Comparison of ENCODE assay signal across 9 cellular contexts in genomic region chr4:119113033-119113655, GRCh38. TPM values are rescaled to one million over a fixed set of nuclear protein-coding genes. Genes with fewer than 3 reads are reported as not detected.
DNase-seq lines count a peak whose midpoint lies in the region; ATAC-seq, FAIRE-seq and TF ChIP-seq lines count a peak whose summit lies in the region.
"Had no signal": no experiment of that assay in that cellular context is flagged by ENCODE, and none has a peak within 500 bp of the region (broad histone marks: within the 10 kb centered on the region; RNA-seq: fewer than 3 reads in every experiment).

No MANE protein-coding gene starts in this region.

- BruUV-seq in endothelial cell of umbilical vein (replicated peaks; lab: Mats Ljungman, UMichigan), result TSS peak; percentile 48

- no peaks in the 10 kb centered on the region for H3K9me3 ChIP-seq in endothelial cell of umbilical vein (replicated peaks; ENCODE audit: control insufficient read depth, insufficient read depth, low read length)
- no peaks in the 10 kb centered on the region for H3K9me3 ChIP-seq in osteoblast (ENCODE audit: low read depth, low read length)
- no peaks in the 10 kb centered on the region for H3K9me3 ChIP-seq in HAP-1

- FAIRE-seq in endothelial cell of umbilical vein (lab: Jason Lieb, UNC), result peak; percentile 82

- intact Hi-C loops in endothelial cell of umbilical vein (cut with micrococcal nuclease), result loop anchor here (1.0 kb wide), 2 partner anchors 10 to 99 kb away; partner anchors contain the start of gene USP53

- H3K4me1 Mint-ChIP-seq in stimulated activated naive B cell treated with anti-CD40 and anti-IgM and Interleukin-4, amounts not matched to agents 10 μg/mL and 1 μg/mL and 100 μg/mL, for 72 hours, result no peaks in the 10 kb centered on the region

- peaks cover 38% of the 10 kb centered on the region for H3K4me1 ChIP-seq in endothelial cell of umbilical vein (ENCODE audit: control insufficient read depth, extremely low read depth, insufficient read depth, low read length)
- H3K4me1 ChIP-seq in osteoblast (ENCODE audit: insufficient read depth, low read length), result peaks cover 30% of the 10 kb centered on the region
- H3K4me1 ChIP-seq in HAP-1, result no peaks in the 10 kb centered on the region; the same call in 1 of the 2 replicates

- H3K27me3 ChIP-seq in endothelial cell of umbilical vein (ENCODE audit: control insufficient read depth in 2 of 2, insufficient read depth in 2 of 2, low read length in 2 of 2) (no peaks in the 10 kb centered on the region), osteoblast (ENCODE audit: insufficient read depth, low read length) (no peaks in the 10 kb centered on the region), HAP-1 (ENCODE audit: low read depth) (no peaks in the 10 kb centered on the region)

- no peaks in the 10 kb centered on the region for H3K36me3 Mint-ChIP-seq in stimulated activated naive B cell treated with anti-CD40 and anti-IgM and Interleukin-4, amounts not matched to agents 10 μg/mL and 1 μg/mL and 100 μg/mL, for 72 hours

- no peaks in the 10 kb centered on the region for H3K79me2 ChIP-seq in endothelial cell of umbilical vein (ENCODE audit: control insufficient read depth, insufficient read depth, low read length)
- no peaks in the 10 kb centered on the region for H3K79me2 ChIP-seq in osteoblast (ENCODE audit: insufficient read depth, low read length)

- no peak for TF ChIP-seq CTCF in endothelial cell of umbilical vein (IDR thresholded peaks at IDR 0.05; ENCODE audit: extremely low read depth in 1 of 2, insufficient read depth in 1 of 2, low read depth in 1 of 2, low read length in 2 of 2)
- TF ChIP-seq CTCF in osteoblast (IDR thresholded peaks at IDR 0.05; ENCODE audit: extremely low read depth, low read depth, low read length), result no peak

- H3K4me3 Mint-ChIP-seq in stimulated activated naive B cell treated with anti-CD40 and anti-IgM and Interleukin-4, amounts not matched to agents 10 μg/mL and 1 μg/mL and 100 μg/mL, for 72 hours, result no peak overlapping the region
- H3K4me3 Mint-ChIP-seq: T-helper 1 cell treated with Interleukin-12 subunit alpha and Interleukin-12 subunit beta and Interleukin-4 antibody, amounts not matched to agents 30 μg/mL and 1 μg/mL, for 36 hours had no signal

- no peak for ATAC-seq in stimulated activated naive B cell treated with anti-CD40 and anti-IgM and Interleukin-4, amounts not matched to agents 10 μg/mL and 1 μg/mL and 100 μg/mL, for 72 hours (replicated peaks)

- H4K20me1 ChIP-seq in endothelial cell of umbilical vein (replicated peaks; ENCODE audit: control insufficient read depth, extremely low read depth, insufficient read depth, low read length) (no peaks in the 10 kb centered on the region), osteoblast (ENCODE audit: insufficient read depth, low read length) (no peaks in the 10 kb centered on the region)

- H3K27ac Mint-ChIP-seq in stimulated activated naive B cell treated with anti-CD40 and anti-IgM and Interleukin-4, amounts not matched to agents 10 μg/mL and 1 μg/mL and 100 μg/mL, for 72 hours, result no peak overlapping the region
- H3K27ac Mint-ChIP-seq: T-helper 1 cell treated with Interleukin-12 subunit alpha and Interleukin-12 subunit beta and Interleukin-4 antibody, amounts not matched to agents 30 μg/mL and 1 μg/mL, for 36 hours had no signal

- H3K36me3 ChIP-seq in endothelial cell of umbilical vein (ENCODE audit: control insufficient read depth in 2 of 2, extremely low read depth in 1 of 2, insufficient read depth in 2 of 2, low read length in 2 of 2) (no peaks in the 10 kb centered on the region), osteoblast (ENCODE audit: insufficient read depth, low read length) (no peaks in the 10 kb centered on the region), HAP-1 (replicated peaks) (no peaks in the 10 kb centered on the region)

- DNase-seq in Caki2 (ENCODE audit: low read depth) (peak; percentile 63), NOMO-1 treated with DMSO at 0.1 percent for 48 hours (lab: John Stamatoyannopoulos, UW; ENCODE audit: unreplicated experiment) (peak; percentile 92), endothelial cell of umbilical vein (ENCODE audit: low read depth, low spot score) (peak; percentile 91), osteoblast (ENCODE audit: insufficient read length, low spot score, missing footprints) (peak; percentile 84), HAP-1 (ENCODE audit: low spot score in 2 of 2) (no peak), NCI-H2171 (lab: John Stamatoyannopoulos, UW) (no peak)
- DNase-seq in stimulated activated naive B cell treated with anti-CD40 and anti-IgM and Interleukin-4, amounts not matched to agents 10 μg/mL and 1 μg/mL and 100 μg/mL, for 72 hours, result no peak
- DNase-seq in stimulated activated CD4-positive, alpha-beta T cell treated with anti-CD3 and anti-CD28 coated beads, Interleukin-4, amount 100 ng/mL, for 4 hours, result no peak

- H3K4me3 ChIP-seq in endothelial cell of umbilical vein (replicated peaks in 1 of 3; ENCODE audit: insufficient read depth in 1 of 3, low read depth in 1 of 3, low read length in 3 of 3), result peak overlapping the region in 1 of 3 experiments; percentile 22
- H3K4me3 ChIP-seq in osteoblast (ENCODE audit: insufficient read depth, low read length), result no peak overlapping the region
- no peak overlapping the region for H3K4me3 ChIP-seq in HAP-1

- peak overlapping the region; percentile 91 for H3K27ac ChIP-seq in endothelial cell of umbilical vein (ENCODE audit: insufficient read depth, low read depth, low read length)
- peak overlapping the region; percentile 85 for H3K27ac ChIP-seq in osteoblast (ENCODE audit: low read depth, low read length)

- peak overlapping the region; percentile 49 for H2AFZ ChIP-seq in endothelial cell of umbilical vein (ENCODE audit: low read depth, low read length)
- H2AFZ ChIP-seq in osteoblast (ENCODE audit: low read length), result peak overlapping the region; percentile 71

- CTCF ChIA-PET in endothelial cell of umbilical vein (lab: Charles Lee), result interaction anchor here (1.1 to 2.3 kb wide), 3 partner anchors 10 to 101 kb away, joined by 3 to 7 read pairs (median 3); partner anchors contain the start of gene USP53

- H3K4me2 ChIP-seq in endothelial cell of umbilical vein (ENCODE audit: insufficient read depth, low read length), result peak overlapping the region; percentile 77
- peak overlapping the region; percentile 18 for H3K4me2 ChIP-seq in osteoblast (ENCODE audit: insufficient read depth, low read length)

- dilution Hi-C loops in endothelial cell of umbilical vein (cut with MboI; ENCODE audit: extremely low pct_ligation_motif_present, low sequenced_read_pairs), result no loop called here

- POLR2A ChIA-PET in endothelial cell of umbilical vein (lab: Charles Lee), result interaction anchor here (1.0 kb wide), 1 partner anchor 100 kb away, joined by 4 read pairs; the partner anchor contains the start of gene USP53

- no peaks in the 10 kb centered on the region for H3K9me3 Mint-ChIP-seq in stimulated activated naive B cell treated with anti-CD40 and anti-IgM and Interleukin-4, amounts not matched to agents 10 μg/mL and 1 μg/mL and 100 μg/mL, for 72 hours
- H3K9me3 Mint-ChIP-seq: T-helper 1 cell treated with Interleukin-12 subunit alpha and Interleukin-12 subunit beta and Interleukin-4 antibody, amounts not matched to agents 30 μg/mL and 1 μg/mL, for 36 hours had no signal

- in situ Hi-C loops in Caki2 (cut with HindIII; ENCODE audit: low pct_unique_long_range_greater_than_20kb, low sequenced_read_pairs) (no loop called here), HAP-1 (cut with MboI; ENCODE audit: low sequenced_read_pairs) (no loop called here)

- peaks cover 0 to 5% of the 10 kb centered on the region in 2 donors for H3K27me3 Mint-ChIP-seq in stimulated activated naive B cell treated with anti-CD40 and anti-IgM and Interleukin-4, amounts not matched to agents 10 μg/mL and 1 μg/mL and 100 μg/mL, for 72 hours

- H3K9ac ChIP-seq in endothelial cell of umbilical vein (replicated peaks; ENCODE audit: extremely low read depth, insufficient read depth, low read length), result peak overlapping the region; percentile 65

- TF ChIP-seq POLR2A in endothelial cell of umbilical vein (IDR thresholded peaks at IDR 0.05; ENCODE audit: low read depth, low read length), result peak; percentile 39

- H3K9me1 ChIP-seq in endothelial cell of umbilical vein (replicated peaks; ENCODE audit: control insufficient read depth, extremely low read depth, insufficient read depth, low read length), result no peaks in the 10 kb centered on the region

TF ChIP-seq in endothelial cell of umbilical vein, 7 proteins besides CTCF, POLR2A, EP300 and RAD21:
- peak; percentile 95 for TF ChIP-seq FOS (IDR thresholded peaks at IDR 0.05; ENCODE audit: borderline replicate concordance, insufficient read depth, low read length)
- peak; percentile 93 for TF ChIP-seq JUN (IDR thresholded peaks at IDR 0.05; ENCODE audit: borderline replicate concordance, insufficient read depth, insufficient read length, low read depth)
- TF ChIP-seq POLR2AphosphoS5 (IDR thresholded peaks at IDR 0.05; ENCODE audit: insufficient read depth, low read depth, low read length), result peak; percentile 42
- TF ChIP-seq MAX (IDR thresholded peaks at IDR 0.05; ENCODE audit: insufficient read depth, insufficient read length), result no peak
- TF ChIP-seq MYC (IDR thresholded peaks at IDR 0.05; ENCODE audit: low read depth, low read length), result no peak
- peak; percentile 35 for TF ChIP-seq GATA2 (IDR thresholded peaks at IDR 0.05; ENCODE audit: insufficient read depth, insufficient read length, low read depth, low read length)
- TF ChIP-seq EZH2 (IDR thresholded peaks at IDR 0.05; ENCODE audit: borderline replicate concordance, low read depth, low read length, severe bottlenecking), result no peak
TF ChIP-seq in endothelial cell of umbilical vein: peak in this region for 4.

RNA-seq across cellular contexts. Expression of gene MYOZ2, which starts 22.5 kb away (rescaled TPM):
- total RNA-seq in Caki2 (2014; rRNA removed; shearing (Covaris generic); ENCODE audit: low replicate concordance), result not detected in 2 replicates
- total RNA-seq in endothelial cell of umbilical vein (0.13 and 0.60 TPM in 2 replicates), osteoblast (0.29 and 0.36 TPM in 2 replicates)
- polyA plus RNA-seq in endothelial cell of umbilical vein, result 0.11 and 0.22 TPM in 2 replicates
- 0.16 and 0.21 TPM in 2 replicates for polyA plus RNA-seq in endothelial cell of umbilical vein (2011; cell fraction: cytosol; rRNA removed)
- polyA plus RNA-seq in endothelial cell of umbilical vein (2011; cell fraction: nucleus; rRNA removed), result 0.14 TPM in 1 of 2 replicates, not detected in the other
- 0.29 and 0.52 TPM in 2 replicates for polyA plus RNA-seq in endothelial cell of umbilical vein (2012)
- polyA minus RNA-seq in endothelial cell of umbilical vein, result not detected in 2 replicates
- not detected for polyA minus RNA-seq in endothelial cell of umbilical vein (2011; cell fraction: cytosol; rRNA and poly(A)+ RNA removed)
- polyA minus RNA-seq in endothelial cell of umbilical vein (2011; cell fraction: nucleus; rRNA and poly(A)+ RNA removed), result 0.19 TPM in 1 of 2 replicates, not detected in the other

Comparison
In these comparisons a context has a peak if more than half of its experiments do, and no peak if none do; other contexts are left out.
1. DNase-seq: peak in Caki2 (single experiment), NOMO-1 treated with DMSO at 0.1 percent for 48 hours (single experiment), endothelial cell of umbilical vein (single experiment) and osteoblast (single experiment); none in HAP-1 (0 of 2), NCI-H2171 (single experiment), stimulated activated naive B cell treated with anti-CD40 and anti-IgM and Interleukin-4, amounts not matched to agents 10 μg/mL and 1 μg/mL and 100 μg/mL, for 72 hours (single experiment) and stimulated activated CD4-positive, alpha-beta T cell treated with anti-CD3 and anti-CD28 coated beads, Interleukin-4, amount 100 ng/mL, for 4 hours (0 of 2).